1 cellular context compared by ENCODE assay signal in genomic region chr14:97948841-97949240, GRCh38.
TF ChIP-seq lines count a peak whose summit lies in the region.

No MANE protein-coding gene starts in this region.

TF ChIP-seq in GM23338, 12 proteins besides CTCF, POLR2A, EP300 and RAD21 (continued from another document):
- TF ChIP-seq REST (IDR thresholded peaks at IDR 0.05; ENCODE audit: unreplicated experiment) (no peak), ZNF114 (CRISPR knock-in tag; IDR thresholded peaks at IDR 0.05) (no peak), JUNB (IDR thresholded peaks at IDR 0.05; ENCODE audit: unreplicated experiment) (no peak), CREB1 (CRISPR knock-in tag; IDR thresholded peaks at IDR 0.05; ENCODE audit: low read depth) (no peak), NANOG (IDR thresholded peaks at IDR 0.05; ENCODE audit: borderline replicate concordance) (no peak), EZH2 (IDR thresholded peaks at IDR 0.05; ENCODE audit: low read depth, unreplicated experiment) (no peak)
TF ChIP-seq in GM23338: peak in this region for 0.
